8 cellular contexts compared by ENCODE assay signal in the genomic region with DNA sequence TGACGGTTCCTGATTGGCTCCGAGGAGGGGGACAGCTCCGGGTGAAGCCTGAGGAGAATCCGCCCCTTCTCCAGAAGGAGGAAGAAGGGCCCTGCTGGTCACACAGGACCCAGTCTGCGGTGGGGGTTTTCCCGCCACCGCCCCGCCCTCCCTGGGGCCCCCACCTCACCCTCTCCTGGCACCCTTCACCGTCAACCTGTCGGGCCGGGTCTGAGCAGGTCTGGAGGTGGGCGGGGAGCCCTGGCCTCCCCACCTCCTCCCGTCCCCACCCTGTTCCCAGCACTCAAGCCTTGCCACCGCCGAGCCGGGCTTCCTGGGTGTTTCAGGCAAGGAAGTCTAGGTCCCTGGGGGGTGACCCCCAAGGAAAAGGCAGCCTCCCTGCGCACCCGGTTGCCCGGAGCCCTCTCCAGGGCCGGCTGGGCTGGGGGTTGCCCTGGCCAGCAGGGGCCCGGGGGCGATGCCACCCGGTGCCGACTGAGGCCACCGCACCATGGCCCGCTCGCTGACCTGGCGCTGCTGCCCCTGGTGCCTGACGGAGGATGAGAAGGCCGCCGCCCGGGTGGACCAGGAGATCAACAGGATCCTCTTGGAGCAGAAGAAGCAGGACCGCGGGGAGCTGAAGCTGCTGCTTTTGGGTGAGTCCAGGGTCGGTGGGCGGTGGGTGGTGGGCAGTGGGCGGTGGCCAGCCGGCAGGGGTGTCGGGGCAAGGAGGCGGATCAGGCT. TPM values are rescaled to one million over a fixed set of nuclear protein-coding genes. Genes with fewer than 3 reads are reported as not detected.
A peak's percentile ranks its signal among the peaks of the same experiment; 100 is the strongest.
DNase-seq lines count a peak whose midpoint lies in the region; ATAC-seq and TF ChIP-seq lines count a peak whose summit lies in the region.

A gene with protein sequence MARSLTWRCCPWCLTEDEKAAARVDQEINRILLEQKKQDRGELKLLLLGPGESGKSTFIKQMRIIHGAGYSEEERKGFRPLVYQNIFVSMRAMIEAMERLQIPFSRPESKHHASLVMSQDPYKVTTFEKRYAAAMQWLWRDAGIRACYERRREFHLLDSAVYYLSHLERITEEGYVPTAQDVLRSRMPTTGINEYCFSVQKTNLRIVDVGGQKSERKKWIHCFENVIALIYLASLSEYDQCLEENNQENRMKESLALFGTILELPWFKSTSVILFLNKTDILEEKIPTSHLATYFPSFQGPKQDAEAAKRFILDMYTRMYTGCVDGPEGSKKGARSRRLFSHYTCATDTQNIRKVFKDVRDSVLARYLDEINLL (plus strand): TSS at position 73 of the 723 bp plus-strand sequence. CDS start 418 bp downstream, at position 491.

- H3K4me3 ChIP-seq in GM08714 (ENCODE audit: low read length) (peak within 1 kb of the TSS; percentile 67; the same call in 1 of the 2 replicates), PC-9 (peak within 1 kb of the TSS; percentile 68), mammary epithelial cell (replicated peaks in 1 of 3; ENCODE audit: insufficient read depth in 1 of 3, low read depth in 2 of 3, low read length in 3 of 3) (peak within 1 kb of the TSS; percentile 72 to 91 (median 79))

- peak within 1 kb of the TSS; percentile 87 for H3K9ac ChIP-seq in mammary epithelial cell (ENCODE audit: insufficient read depth, low read length)

- no peaks in the 10 kb centered on the region for H3F3A ChIP-seq in PC-9 (ENCODE audit: insufficient read depth, low read depth)

- no peaks in the 10 kb centered on the region for H3K9me3 ChIP-seq in PC-9 (ENCODE audit: insufficient read depth, low read depth)
- H3K9me3 ChIP-seq in mammary epithelial cell (replicated peaks; ENCODE audit: insufficient read depth, low read length): no peaks in the 10 kb centered on the region

- H3K79me2 ChIP-seq in PC-9 (ENCODE audit: low read depth): no peaks in the 10 kb centered on the region
- peaks cover 54% of the 10 kb centered on the region for H3K79me2 ChIP-seq in mammary epithelial cell (ENCODE audit: insufficient read depth, low read length)

- ATAC-seq in omental fat pad (ENCODE audit: low FRiP score) (no peak), GM19397 (IDR thresholded peaks at IDR 0.05; ENCODE audit: unreplicated experiment) (no peak)

- no peak for TF ChIP-seq CTCF in PC-9 (conservative IDR thresholded peaks at IDR 0.05)
- TF ChIP-seq CTCF in mammary epithelial cell (conservative IDR thresholded peaks at IDR 0.05 in 1 of 2, IDR thresholded peaks at IDR 0.05 in 1 of 2; ENCODE audit: extremely low read depth in 1 of 2, insufficient read depth in 1 of 2, low read depth in 1 of 2, low read length in 2 of 2): no peak
- TF ChIP-seq CTCF in omental fat pad (IDR thresholded peaks at IDR 0.05): no peak

- H3K27me3 ChIP-seq in PC-9 (ENCODE audit: insufficient read depth, low read depth): no peaks in the 10 kb centered on the region
- H3K27me3 ChIP-seq in mammary epithelial cell (ENCODE audit: insufficient read depth, low read length): no peaks in the 10 kb centered on the region

- H3K4me2 ChIP-seq in PC-9 (peak within 1 kb of the TSS; percentile 74), mammary epithelial cell (ENCODE audit: insufficient read depth, low read depth, low read length) (peak within 1 kb of the TSS; percentile 83)

- H3K4me1 ChIP-seq in PC-9 (replicated peaks; ENCODE audit: insufficient read depth) (no peaks in the 10 kb centered on the region; the same call in 1 of the 2 replicates), mammary epithelial cell (ENCODE audit: insufficient read depth, low read length) (peaks cover 9% of the 10 kb centered on the region)

- H3K36me3 ChIP-seq in PC-9 (ENCODE audit: low read depth) (no peaks in the 10 kb centered on the region), mammary epithelial cell (ENCODE audit: insufficient read depth, low read length) (no peaks in the 10 kb centered on the region)

- intact Hi-C loops in PC-9 (cut with micrococcal nuclease; ENCODE audit: unreplicated experiment): loop anchor here (5.0 kb wide), 1 partner anchor 41 kb away; a partner anchor contains a TSS
- intact Hi-C loops in mammary epithelial cell (cut with micrococcal nuclease): loop anchor here (2.0 to 5.0 kb wide), 2 partner anchors 19 to 41 kb away; a partner anchor contains a TSS

- TSS peak; percentile 60 for BruUV-seq in PC-9 (replicated peaks; lab: Mats Ljungman, UMichigan)
- TSS peak; percentile 69 for BruUV-seq in mammary epithelial cell (replicated peaks; lab: Mats Ljungman, UMichigan)

- peak within 1 kb of the TSS; percentile 56 for H3K27ac ChIP-seq in PC-9
- peak within 1 kb of the TSS; percentile 90 for H3K27ac ChIP-seq in mammary epithelial cell (ENCODE audit: insufficient read depth, low read depth, low read length)

- peak within 1 kb of the TSS; percentile 80 for H2AFZ ChIP-seq in PC-9
- peak within 1 kb of the TSS; percentile 79 for H2AFZ ChIP-seq in mammary epithelial cell (ENCODE audit: low read depth, low read length)

- DNase-seq in PC-9 (peak in 1 of 2 experiments; percentile 64), mammary epithelial cell (peak; percentile 83), omental fat pad (ENCODE audit: low spot score) (no peak), DMS53 (lab: John Stamatoyannopoulos, UW) (no peak), cerebellar cortex (ENCODE audit: low spot score) (no peak), SK-N-DZ (ENCODE audit: low spot score) (no peak)

- H4K20me1 ChIP-seq in PC-9 (ENCODE audit: insufficient read depth) (no peaks in the 10 kb centered on the region), mammary epithelial cell (ENCODE audit: insufficient read depth, low read length) (no peaks in the 10 kb centered on the region)

- dilution Hi-C loops in mammary epithelial cell (cut with HindIII; ENCODE audit: low sequenced_read_pairs): no loop called here

- in situ Hi-C loops in mammary epithelial cell (cut with MboI; ENCODE audit: low sequenced_read_pairs in 2 of 2): no loop called here

- POLR2A ChIA-PET in PC-9 (lab: Charles Lee; ENCODE audit: unreplicated experiment): no interaction called here

- CTCF ChIA-PET in PC-9 (lab: Charles Lee) (interaction anchor here (0.5 kb wide), 1 partner anchor 294 kb away, joined by 3 read pairs; no protein-coding TSS in a partner anchor), mammary epithelial cell (lab: Charles Lee; ENCODE audit: low non-redundant PET) (no interaction called here)

- H3K9me2 ChIP-seq in PC-9 (ENCODE audit: insufficient read depth): no peaks in the 10 kb centered on the region

- 52% methylated on average over 8 of the region's 40 CpGs for WGBS in mammary epithelial cell (ENCODE audit: low coverage, missing lambda C conversion rate)

RNA-seq across cellular contexts. Expression of the gene that starts here (rescaled TPM):
- 14.2 and 16.3 TPM in 2 replicates for total RNA-seq in PC-9 (2021)
- total RNA-seq in mammary epithelial cell: 100 to 1,000 TPM in 1 of 2 donors, 10 to 100 TPM in 1; 28.7 to 110 TPM
- 57.1 TPM for polyA plus RNA-seq in mammary epithelial cell
- 43.7 TPM for polyA minus RNA-seq in mammary epithelial cell
- 10 to 100 TPM; 10.2 to 33.7 (median 10.8) TPM for total RNA-seq in omental fat pad
- polyA plus RNA-seq in SK-N-DZ (2014; cell fraction: cytosol; rRNA removed): 0.24 TPM in 1 of 2 replicates, not detected in the other
- polyA plus RNA-seq in SK-N-DZ (2014; cell fraction: nucleus; rRNA removed): not detected in 2 replicates
